Comparison of ENCODE assay signal across 19 cellular contexts in genomic region chr10:28763471-28763870, GRCh38.
A peak's percentile ranks its signal among the peaks of the same experiment; 100 is the strongest.
DNase-seq lines count a peak whose midpoint lies in the region; ATAC-seq and TF ChIP-seq lines count a peak whose summit lies in the region.
"Had no signal": no experiment of that assay in that cellular context is flagged by ENCODE, and none has a peak within 500 bp of the region (broad histone marks: within the 10 kb centered on the region; RNA-seq: fewer than 3 reads in every experiment).

No MANE protein-coding gene starts in this region.

- ATAC-seq in stimulated activated effector memory CD8-positive, alpha-beta T cell treated with anti-CD3 and anti-CD28 coated beads, Interleukin-12 subunit alpha, Interleukin-12 subunit beta, amount 100 ng/mL, for 72 hours, result no peak
- ATAC-seq in HG03280 (IDR thresholded peaks at IDR 0.05; ENCODE audit: unreplicated experiment) (no peak), GM21576 (IDR thresholded peaks at IDR 0.05; ENCODE audit: unreplicated experiment) (no peak)

- DNase-seq in NCI-H226, result peak; percentile 6
- DNase-seq in epithelial cell of proximal tubule (ENCODE audit: low read depth), result peak; percentile 40
- no peak for DNase-seq in neural crest cell (ENCODE audit: low read depth, low spot score)
- no peak for DNase-seq in stimulated activated effector memory CD8-positive, alpha-beta T cell treated with anti-CD3 and anti-CD28 coated beads, Interleukin-12 subunit alpha, Interleukin-12 subunit beta, amount 100 ng/mL, for 72 hours (ENCODE audit: low spot score in 2 of 2)
- DNase-seq in esophagus muscularis mucosa (ENCODE audit: extremely low spot score), result no peak
- DNase-seq: DMS79, HFFc6, IMR-90, NCI-H1417, NCI-H187, NCI-H2107, NCI-H2227 treated with DMSO at 0.1 percent for 48 hours, NCI-H524, SIG-M5 had no signal

- H3K4me3 Mint-ChIP-seq in neural crest cell, result peak overlapping the region; percentile 5
- no peak overlapping the region for H3K4me3 Mint-ChIP-seq in stimulated activated effector memory CD8-positive, alpha-beta T cell treated with anti-CD3 and anti-CD28 coated beads, Interleukin-12 subunit alpha, Interleukin-12 subunit beta, amount 100 ng/mL, for 72 hours
- H3K4me3 Mint-ChIP-seq: CD14-positive monocyte, HFFc6 had no signal

- peaks cover 46% of the 10 kb centered on the region for H3K4me1 Mint-ChIP-seq in neural crest cell
- no peaks in the 10 kb centered on the region for H3K4me1 Mint-ChIP-seq in stimulated activated effector memory CD8-positive, alpha-beta T cell treated with anti-CD3 and anti-CD28 coated beads, Interleukin-12 subunit alpha, Interleukin-12 subunit beta, amount 100 ng/mL, for 72 hours
- H3K4me1 Mint-ChIP-seq: CD14-positive monocyte had no signal

- H3K27ac Mint-ChIP-seq in neural crest cell (ENCODE audit: unreplicated experiment), result no peak overlapping the region
- H3K27ac Mint-ChIP-seq in stimulated activated effector memory CD8-positive, alpha-beta T cell treated with anti-CD3 and anti-CD28 coated beads, Interleukin-12 subunit alpha, Interleukin-12 subunit beta, amount 100 ng/mL, for 72 hours, result no peak overlapping the region
- H3K27ac Mint-ChIP-seq: CD14-positive monocyte, HFFc6 had no signal

- peaks cover 2% of the 10 kb centered on the region for H3K27me3 Mint-ChIP-seq in neural crest cell (ENCODE audit: low read depth)

- H3K27ac ChIP-seq in esophagus muscularis mucosa (replicated peaks in 1 of 4), result no peak overlapping the region
- H3K27ac ChIP-seq: HL-60, RWPE1 had no signal

- H3K9me3 Mint-ChIP-seq in neural crest cell, result no peaks in the 10 kb centered on the region
- H3K9me3 Mint-ChIP-seq in stimulated activated effector memory CD8-positive, alpha-beta T cell treated with anti-CD3 and anti-CD28 coated beads, Interleukin-12 subunit alpha, Interleukin-12 subunit beta, amount 100 ng/mL, for 72 hours, result no peaks in the 10 kb centered on the region
- H3K9me3 Mint-ChIP-seq: HFFc6 had no signal

- H3K36me3 Mint-ChIP-seq in neural crest cell (ENCODE audit: low read depth), result peaks cover 2% of the 10 kb centered on the region
- H3K36me3 Mint-ChIP-seq in stimulated activated effector memory CD8-positive, alpha-beta T cell treated with anti-CD3 and anti-CD28 coated beads, Interleukin-12 subunit alpha, Interleukin-12 subunit beta, amount 100 ng/mL, for 72 hours, result no peaks in the 10 kb centered on the region
- H3K36me3 Mint-ChIP-seq: CD14-positive monocyte had no signal

- H3K9me3 ChIP-seq in esophagus muscularis mucosa, result no peaks in the 10 kb centered on the region

- H3K36me3 ChIP-seq in esophagus muscularis mucosa, result no peaks in the 10 kb centered on the region

- intact Hi-C loops in esophagus muscularis mucosa (cut with DNase I), result no loop called here

- no peak overlapping the region for H3K4me3 ChIP-seq in epithelial cell of proximal tubule (ENCODE audit: low read depth, low read length)
- H3K4me3 ChIP-seq in esophagus muscularis mucosa, result no peak overlapping the region

- no peak for TF ChIP-seq POLR2A in esophagus muscularis mucosa (IDR thresholded peaks at IDR 0.05; ENCODE audit: low read depth)

- no peak for TF ChIP-seq EP300 in esophagus muscularis mucosa (IDR thresholded peaks at IDR 0.05)

- WGBS in esophagus muscularis mucosa, result 85% methylated on average over 1 of the region's 1 CpG

- TF ChIP-seq CTCF in epithelial cell of proximal tubule (conservative IDR thresholded peaks at IDR 0.05; ENCODE audit: low read depth, low read length), result no peak
- no peak for TF ChIP-seq CTCF in neural crest cell (conservative IDR thresholded peaks at IDR 0.05)
- TF ChIP-seq CTCF in esophagus muscularis mucosa (IDR thresholded peaks at IDR 0.05), result no peak

- H3K27me3 ChIP-seq in esophagus muscularis mucosa, result peaks cover 0 to 4% (median 0%) of the 10 kb centered on the region in 4 donors

- no peaks in the 10 kb centered on the region for H3K4me1 ChIP-seq in esophagus muscularis mucosa

Comparison
In these comparisons a context has a peak if more than half of its experiments do, and no peak if none do; other contexts are left out.
1. DNase-seq: peak in NCI-H226 (single experiment) and epithelial cell of proximal tubule (single experiment); none in neural crest cell (single experiment), stimulated activated effector memory CD8-positive, alpha-beta T cell treated with anti-CD3 and anti-CD28 coated beads, Interleukin-12 subunit alpha, Interleukin-12 subunit beta, amount 100 ng/mL, for 72 hours (0 of 2) and esophagus muscularis mucosa (single experiment).